Comparison of ENCODE assay signal across 9 cellular contexts in genomic region chr4:10107111-10108091, GRCh38. TPM values are rescaled to one million over a fixed set of nuclear protein-coding genes. Genes with fewer than 3 reads are reported as not detected.
DNase-seq lines count a peak whose midpoint lies in the region; ATAC-seq and TF ChIP-seq lines count a peak whose summit lies in the region.
"Had no signal": no experiment of that assay in that cellular context is flagged by ENCODE, and none has a peak within 500 bp of the region (broad histone marks: within the 10 kb centered on the region; RNA-seq: fewer than 3 reads in every experiment).

No MANE protein-coding gene starts in this region.

- intact Hi-C loops in Calu3 (cut with micrococcal nuclease; ENCODE audit: unreplicated experiment) (no loop called here), prostate gland (cut with DNase I) (no loop called here), lower leg skin (cut with DNase I; ENCODE audit: low total_unique reads) (no loop called here)

- H3K27ac Mint-ChIP-seq in Calu3 (ENCODE audit: unreplicated experiment) = peak overlapping the region; percentile 72
- peak overlapping the region; percentile 97 for H3K27ac Mint-ChIP-seq in T-helper 17 cell

- CTCF ChIA-PET in Calu3 (lab: Charles Lee) = no interaction called here

- 62% methylated on average over 19 of the region's 19 CpGs for WGBS in prostate gland
- 52 to 58% methylated on average over 19 of the region's 19 CpGs for WGBS in lower leg skin, 2 donors

- H3K36me3 Mint-ChIP-seq in Calu3 (ENCODE audit: insufficient read depth, unreplicated experiment) (peaks cover 44% of the 10 kb centered on the region), T-helper 17 cell (ENCODE audit: low read depth) (peaks cover 2% of the 10 kb centered on the region)

- ATAC-seq in T-helper 17 cell (no peak), esophagus mucosa (peak; percentile 2), HG03039 (IDR thresholded peaks at IDR 0.05; ENCODE audit: unreplicated experiment) (no peak), HG03432 (IDR thresholded peaks at IDR 0.05; ENCODE audit: unreplicated experiment) (no peak)

- H3K27ac ChIP-seq in prostate gland = peak overlapping the region; percentile 71 to 80
- H3K27ac ChIP-seq: SK-N-MC had no signal

- H3K4me3 Mint-ChIP-seq in Calu3 (ENCODE audit: low read depth, unreplicated experiment) (no peak overlapping the region), T-helper 17 cell (peak overlapping the region; percentile 86)

- TF ChIP-seq CTCF in Calu3 (IDR thresholded peaks at IDR 0.05; ENCODE audit: unreplicated experiment) = no peak
- TF ChIP-seq CTCF in prostate gland (IDR thresholded peaks at IDR 0.05) = no peak
- no peak for TF ChIP-seq CTCF in lower leg skin (IDR thresholded peaks at IDR 0.05)

- DNase-seq in Calu3 (no peak), T-helper 17 cell (no peak), prostate gland (ENCODE audit: low spot score) (no peak), NCI-H1436 (lab: John Stamatoyannopoulos, UW) (no peak), lower leg skin (ENCODE audit: low spot score in 2 of 2) (no peak)

- H3K4me1 ChIP-seq in prostate gland (replicated peaks) = peaks cover 32% of the 10 kb centered on the region

- TF ChIP-seq POLR2A in prostate gland (IDR thresholded peaks at IDR 0.05) = no peak
- no peak for TF ChIP-seq POLR2A in lower leg skin (IDR thresholded peaks at IDR 0.05)

- no TSS peak for BruUV-seq in Calu3 (replicated peaks; lab: Mats Ljungman, UMichigan)

- H3K9me3 ChIP-seq in T-helper 17 cell (ENCODE audit: control insufficient read depth, low read length, poor library complexity, severe bottlenecking) (no peaks in the 10 kb centered on the region), prostate gland (no peaks in the 10 kb centered on the region)

- H3K4me3 ChIP-seq in prostate gland (no peak overlapping the region), lower leg skin (ENCODE audit: low read depth, poor library complexity, severe bottlenecking) (no peak overlapping the region)
- H3K4me3 ChIP-seq: SK-N-MC had no signal

- H3K27me3 Mint-ChIP-seq in Calu3 (ENCODE audit: unreplicated experiment) = no peaks in the 10 kb centered on the region
- no peaks in the 10 kb centered on the region for H3K27me3 Mint-ChIP-seq in T-helper 17 cell

- no peaks in the 10 kb centered on the region for H3K27me3 ChIP-seq in prostate gland (replicated peaks; ENCODE audit: insufficient read depth)

- no peaks in the 10 kb centered on the region for H3K36me3 ChIP-seq in prostate gland

- H3K9me3 Mint-ChIP-seq in Calu3 (ENCODE audit: low read depth, unreplicated experiment) = no peaks in the 10 kb centered on the region

- peaks cover 51% of the 10 kb centered on the region for H3K4me1 Mint-ChIP-seq in Calu3 (ENCODE audit: low read depth, unreplicated experiment)
- peaks cover 88% of the 10 kb centered on the region for H3K4me1 Mint-ChIP-seq in T-helper 17 cell

RNA-seq across cellular contexts. Expression of gene WDR1, which starts 9.2 kb away (rescaled TPM):
- total RNA-seq in Calu3 (2022) (188 and 199 TPM in 2 replicates), T-helper 17 cell (100 to 1,000 TPM; 268 to 366 TPM), esophagus mucosa (253 TPM), prostate gland (100 to 1,000 TPM; 127 to 171 TPM), lower leg skin (100 to 1,000 TPM in 3 of 4 donors, 10 to 100 TPM in 1; 83.2 to 163 (median 144) TPM)
